Comparison of ENCODE assay signal across 9 cellular contexts in genomic region chr11:94776351-94777321, GRCh38. TPM values are rescaled to one million over a fixed set of nuclear protein-coding genes. Genes with fewer than 3 reads are reported as not detected.
A peak's percentile ranks its signal among the peaks of the same experiment; 100 is the strongest.
DNase-seq lines count a peak whose midpoint lies in the region; ATAC-seq and TF ChIP-seq lines count a peak whose summit lies in the region.
"Had no signal": no experiment of that assay in that cellular context is flagged by ENCODE, and none has a peak within 500 bp of the region (broad histone marks: within the 10 kb centered on the region; RNA-seq: fewer than 3 reads in every experiment).

No MANE protein-coding gene starts in this region.

- no peaks in the 10 kb centered on the region for H3K27me3 Mint-ChIP-seq in progenitor cell of endocrine pancreas
- peaks cover 35 to 37% of the 10 kb centered on the region in 2 donors for H3K27me3 Mint-ChIP-seq in effector memory CD8-positive, alpha-beta T cell
- H3K27me3 Mint-ChIP-seq in CD4-positive, alpha-beta memory T cell = peaks cover 11 to 36% of the 10 kb centered on the region in 2 donors

- no peak overlapping the region for H3K27ac ChIP-seq in CD4-positive, alpha-beta memory T cell (ENCODE audit: low read depth, low read length)

- H3K36me3 Mint-ChIP-seq in progenitor cell of endocrine pancreas (ENCODE audit: insufficient read depth) = peaks cover 1% of the 10 kb centered on the region
- no peaks in the 10 kb centered on the region for H3K36me3 Mint-ChIP-seq in effector memory CD8-positive, alpha-beta T cell (ENCODE audit: insufficient read depth)
- no peaks in the 10 kb centered on the region for H3K36me3 Mint-ChIP-seq in CD4-positive, alpha-beta memory T cell
- H3K36me3 Mint-ChIP-seq: stimulated activated naive B cell treated with anti-CD40 and anti-IgM and Interleukin-4, amounts not matched to agents 10 μg/mL and 1 μg/mL and 100 μg/mL, for 72 hours had no signal

- H3K27me3 ChIP-seq in CD4-positive, alpha-beta memory T cell (ENCODE audit: insufficient read depth, low read length) = peaks cover 4% of the 10 kb centered on the region

- peaks cover 16% of the 10 kb centered on the region for H3K4me1 Mint-ChIP-seq in progenitor cell of endocrine pancreas (ENCODE audit: low read depth)
- H3K4me1 Mint-ChIP-seq in effector memory CD8-positive, alpha-beta T cell (ENCODE audit: low read depth in 2 of 2) = peaks cover 6 to 8% of the 10 kb centered on the region in 2 donors
- peaks cover 6 to 11% (median 9%) of the 10 kb centered on the region in 4 donors for H3K4me1 Mint-ChIP-seq in CD4-positive, alpha-beta memory T cell

- no peak overlapping the region for H3K4me3 Mint-ChIP-seq in progenitor cell of endocrine pancreas (ENCODE audit: low read depth)
- H3K4me3 Mint-ChIP-seq in effector memory CD8-positive, alpha-beta T cell = no peak overlapping the region
- no peak overlapping the region for H3K4me3 Mint-ChIP-seq in CD4-positive, alpha-beta memory T cell
- H3K4me3 Mint-ChIP-seq: stimulated activated naive B cell treated with anti-CD40 and anti-IgM and Interleukin-4, amounts not matched to agents 10 μg/mL and 1 μg/mL and 100 μg/mL, for 72 hours had no signal

- TF ChIP-seq CTCF in epithelial cell of esophagus (IDR thresholded peaks at IDR 0.05; ENCODE audit: insufficient read depth, low read depth, low read length, missing control alignments) (no peak), progenitor cell of endocrine pancreas (IDR thresholded peaks at IDR 0.05; ENCODE audit: unreplicated experiment) (no peak)

- peaks cover 4% of the 10 kb centered on the region for H3K9me3 Mint-ChIP-seq in progenitor cell of endocrine pancreas (ENCODE audit: low read depth)
- H3K9me3 Mint-ChIP-seq in effector memory CD8-positive, alpha-beta T cell = no peaks in the 10 kb centered on the region
- H3K9me3 Mint-ChIP-seq in CD4-positive, alpha-beta memory T cell = peaks cover 0 to 1% (median 0%) of the 10 kb centered on the region in 8 donors
- H3K9me3 Mint-ChIP-seq: stimulated activated naive B cell treated with anti-CD40 and anti-IgM and Interleukin-4, amounts not matched to agents 10 μg/mL and 1 μg/mL and 100 μg/mL, for 72 hours had no signal

- no peaks in the 10 kb centered on the region for H3K4me1 ChIP-seq in CD4-positive, alpha-beta memory T cell (ENCODE audit: insufficient read depth, low read length)

- POLR2A ChIA-PET in CD4-positive, alpha-beta memory T cell (lab: Charles Lee; ENCODE audit: partially characterized antibody) = no interaction called here

- peak overlapping the region; percentile 24 for H3K27ac Mint-ChIP-seq in progenitor cell of endocrine pancreas
- H3K27ac Mint-ChIP-seq in effector memory CD8-positive, alpha-beta T cell = no peak overlapping the region
- H3K27ac Mint-ChIP-seq in CD4-positive, alpha-beta memory T cell = no peak overlapping the region
- H3K27ac Mint-ChIP-seq: stimulated activated naive B cell treated with anti-CD40 and anti-IgM and Interleukin-4, amounts not matched to agents 10 μg/mL and 1 μg/mL and 100 μg/mL, for 72 hours had no signal

- no peaks in the 10 kb centered on the region for H3K9me3 ChIP-seq in CD4-positive, alpha-beta memory T cell (ENCODE audit: control insufficient read depth in 1 of 2, low read length in 2 of 2)

- CTCF ChIA-PET in CD4-positive, alpha-beta memory T cell (lab: Charles Lee; ENCODE audit: partially characterized antibody) = interaction anchor here (2.0 to 3.1 kb wide), 2 partner anchors 9 to 14 kb away, joined by 6 to 10 read pairs; no protein-coding TSS in a partner anchor

- no peaks in the 10 kb centered on the region for H3K36me3 ChIP-seq in CD4-positive, alpha-beta memory T cell (ENCODE audit: insufficient read depth, low read length)

- no peak overlapping the region for H3K4me3 ChIP-seq in epithelial cell of esophagus (ENCODE audit: low read length)
- no peak overlapping the region for H3K4me3 ChIP-seq in CD4-positive, alpha-beta memory T cell (ENCODE audit: low read length in 2 of 2)

- ATAC-seq in GM18858 (IDR thresholded peaks at IDR 0.05; ENCODE audit: unreplicated experiment) (peak; percentile 36), GM18868 (IDR thresholded peaks at IDR 0.05; ENCODE audit: unreplicated experiment) (no peak), GM21717 (IDR thresholded peaks at IDR 0.05; ENCODE audit: unreplicated experiment) (no peak)
- no peak for ATAC-seq in effector memory CD8-positive, alpha-beta T cell (replicated peaks)
- ATAC-seq: stimulated activated naive B cell treated with anti-CD40 and anti-IgM and Interleukin-4, amounts not matched to agents 10 μg/mL and 1 μg/mL and 100 μg/mL, for 72 hours had no signal

- intact Hi-C loops in CD4-positive, alpha-beta memory T cell (cut with micrococcal nuclease) = no loop called here

- DNase-seq in NCI-H2081 treated with DMSO at 0.1 percent for 48 hours (lab: John Stamatoyannopoulos, UW) = peak; percentile 90
- peak; percentile 72 for DNase-seq in epithelial cell of esophagus (ENCODE audit: low read depth)
- no peak for DNase-seq in progenitor cell of endocrine pancreas (ENCODE audit: low spot score, unreplicated experiment)
- no peak for DNase-seq in effector memory CD8-positive, alpha-beta T cell
- no peak for DNase-seq in CD4-positive, alpha-beta memory T cell
- DNase-seq: stimulated activated naive B cell treated with anti-CD40 and anti-IgM and Interleukin-4, amounts not matched to agents 10 μg/mL and 1 μg/mL and 100 μg/mL, for 72 hours had no signal

RNA-seq across cellular contexts. Expression of gene AMOTL1, which starts 8.5 kb away (rescaled TPM):
- total RNA-seq in progenitor cell of endocrine pancreas = 44.8 and 45.8 TPM in 2 replicates
- total RNA-seq in CD4-positive, alpha-beta memory T cell = under 1 TPM; 0.06 to 0.09 TPM
- under 1 TPM in 1 of 2 donors, not detected in 1; 0.07 TPM for polyA plus RNA-seq in CD4-positive, alpha-beta memory T cell

Comparison
In these comparisons a context has a peak if more than half of its experiments do, and no peak if none do; other contexts are left out.
1. DNase-seq: peak in NCI-H2081 treated with DMSO at 0.1 percent for 48 hours (single experiment) and epithelial cell of esophagus (single experiment); none in progenitor cell of endocrine pancreas (single experiment), effector memory CD8-positive, alpha-beta T cell (0 of 3) and CD4-positive, alpha-beta memory T cell (0 of 5).
2. RNA of gene AMOTL1, which starts 8.5 kb away (total RNA-seq): 44.8 to 45.8 TPM in progenitor cell of endocrine pancreas; 0.06 to 0.09 TPM in CD4-positive, alpha-beta memory T cell; every median in the first group is over 10 times any median in the second.